Comparison of ENCODE assay signal across 8 cellular contexts in genomic region chr3:47324278-47324865, GRCh38. TPM values are rescaled to one million over a fixed set of nuclear protein-coding genes. Genes with fewer than 3 reads are reported as not detected.
A peak's percentile ranks its signal among the peaks of the same experiment; 100 is the strongest.
DNase-seq lines count a peak whose midpoint lies in the region; ATAC-seq, FAIRE-seq and TF ChIP-seq lines count a peak whose summit lies in the region.

No MANE protein-coding gene starts in this region.

- ATAC-seq in GM19324 (IDR thresholded peaks at IDR 0.05; ENCODE audit: low FRiP score, unreplicated experiment), result no peak

- peak; percentile 11 to 83 (median 73) for TF ChIP-seq CTCF in Peyer's patch (IDR thresholded peaks at IDR 0.05)

- H3K4me1 ChIP-seq in Peyer's patch, result no peaks in the 10 kb centered on the region

- H3K4me3 ChIP-seq in Peyer's patch, result no peak overlapping the region

- peaks cover 0 to 59% (median 0%) of the 10 kb centered on the region in 3 donors for H3K36me3 ChIP-seq in Peyer's patch

- no peaks in the 10 kb centered on the region for H3K27me3 ChIP-seq in Peyer's patch

- H3K9me3 ChIP-seq in Peyer's patch, result no peaks in the 10 kb centered on the region

- no peak for FAIRE-seq in urothelium cell line (lab: Jason Lieb, UNC)

- DNase-seq in COLO668 (lab: John Stamatoyannopoulos, UW; ENCODE audit: unreplicated experiment), result peak; percentile 22
- DNase-seq in HPDE6-E6E7 (ENCODE audit: extremely low spot score), result peak; percentile 34
- peak in 2 of 3 donors; percentile 52 to 78 for DNase-seq in Peyer's patch
- peak; percentile 23 for DNase-seq in activated T-helper 9 cell treated with anti-CD3 and anti-CD28 coated beads, Interleukin-2, amount 50 U/mL, for 16 hours (ENCODE audit: low read depth)
- DNase-seq in foreskin melanocyte, result peak; percentile 59
- DNase-seq in occipital lobe (lab: John Stamatoyannopoulos, UW), result peak; percentile 16
- peak; percentile 72 for DNase-seq in urothelium cell line (ENCODE audit: low spot score)

- TF ChIP-seq POLR2A in Peyer's patch (IDR thresholded peaks at IDR 0.05), result no peak

- no peak overlapping the region for H3K27ac ChIP-seq in Peyer's patch

RNA-seq across cellular contexts. Expression of gene KLHL18, which starts 41.6 kb away (rescaled TPM):
- total RNA-seq in Peyer's patch (10 to 100 TPM; 12.1 to 19.5 (median 16.6) TPM), occipital lobe (26.5 TPM)

RNA-seq across cellular contexts. Expression of gene KIF9, which starts 41.8 kb away (rescaled TPM):
- total RNA-seq in Peyer's patch (10 to 100 TPM in 2 of 4 donors, 1 to 10 TPM in 2; 6.9 to 44.6 (median 10.8) TPM), occipital lobe (3.1 TPM)

RNA-seq across cellular contexts. Expression of gene PTPN23, which starts 56.4 kb away (rescaled TPM):
- total RNA-seq in Peyer's patch (100 to 1,000 TPM in 1 of 4 donors, 10 to 100 TPM in 3; 52.4 to 284 (median 80.8) TPM), occipital lobe (17.5 TPM)

Comparison
In these comparisons a context has a peak if more than half of its experiments do, and no peak if none do; other contexts are left out.
1. DNase-seq: peak in every context shown above with its lines; median percentile 72 in urothelium cell line; 65 in Peyer's patch; 59 in foreskin melanocyte; 34 in HPDE6-E6E7; 23 in activated T-helper 9 cell treated with anti-CD3 and anti-CD28 coated beads, Interleukin-2, amount 50 U/mL, for 16 hours; 22 in COLO668; 16 in occipital lobe.